In the genomic region with DNA sequence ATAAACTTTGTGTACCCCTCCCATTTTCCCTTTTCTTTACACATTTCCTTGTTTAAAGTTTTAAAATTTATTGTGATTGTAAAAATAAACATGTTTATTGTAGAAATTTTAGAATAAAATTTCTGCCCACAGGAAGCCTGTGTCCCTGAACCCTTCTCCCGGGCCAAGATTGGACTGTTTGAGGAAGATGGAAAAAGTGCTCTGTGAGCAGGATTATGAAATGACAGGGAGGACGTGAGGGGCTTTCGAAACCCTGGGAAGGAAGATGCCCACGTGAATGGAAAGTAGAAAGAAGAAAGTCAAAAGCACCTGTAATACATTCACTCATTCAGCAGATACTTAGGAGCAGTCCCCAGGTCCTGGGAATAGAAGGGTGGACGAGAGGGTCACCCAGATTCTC, we compare ENCODE assay signal across 13 cellular contexts. TPM values are rescaled to one million over a fixed set of nuclear protein-coding genes. Genes with fewer than 3 reads are reported as not detected.
DNase-seq lines count a peak whose midpoint lies in the region; ATAC-seq and TF ChIP-seq lines count a peak whose summit lies in the region.
"Had no signal": no experiment of that assay in that cellular context is flagged by ENCODE, and none has a peak within 500 bp of the region (broad histone marks: within the 10 kb centered on the region; RNA-seq: fewer than 3 reads in every experiment).

No MANE protein-coding gene starts in this region.

- no peak overlapping the region for H3K4me3 ChIP-seq in right atrium auricular region
- no peak overlapping the region for H3K4me3 ChIP-seq in gastrocnemius medialis

- H3K27me3 Mint-ChIP-seq in WTC11 (ENCODE audit: low read depth): no peaks in the 10 kb centered on the region; the same call in 1 of the 2 replicates

- peak overlapping the region; percentile 26 to 43 for H3K27ac ChIP-seq in right atrium auricular region
- peak overlapping the region; percentile 77 to 97 (median 80) for H3K27ac ChIP-seq in gastrocnemius medialis
- H3K27ac ChIP-seq: C4-2B had no signal

- in situ Hi-C loops in gastrocnemius medialis (cut with MboI; ENCODE audit: low sequenced_read_pairs in 4 of 4): loop anchor here in 3 of 4 donors (5.0 to 10.0 kb wide), 4 partner anchors 84 to 94 kb away; no protein-coding TSS in a partner anchor

- no peak overlapping the region for H3K4me3 Mint-ChIP-seq in WTC11

- H3K9me3 ChIP-seq in right atrium auricular region: no peaks in the 10 kb centered on the region
- no peaks in the 10 kb centered on the region for H3K9me3 ChIP-seq in gastrocnemius medialis
- H3K9me3 ChIP-seq: Caco-2 had no signal

- no peaks in the 10 kb centered on the region for H3K36me3 ChIP-seq in right atrium auricular region
- no peaks in the 10 kb centered on the region for H3K36me3 ChIP-seq in gastrocnemius medialis

- no peaks in the 10 kb centered on the region for H3K4me1 Mint-ChIP-seq in WTC11

- TF ChIP-seq POLR2A in gastrocnemius medialis (IDR thresholded peaks at IDR 0.05): no peak

- no peaks in the 10 kb centered on the region for H3K36me3 Mint-ChIP-seq in WTC11

- ATAC-seq in left lobe of liver (peak; percentile 21), gastrocnemius medialis (no peak), HG03342 (IDR thresholded peaks at IDR 0.05; ENCODE audit: unreplicated experiment) (no peak), WTC11 (no peak)

- intact Hi-C loops in cardiac septum (cut with DNase I) (loop anchor here (10.0 kb wide), 1 partner anchor 156 kb away; a partner anchor contains a TSS), gastrocnemius medialis (cut with DNase I; ENCODE audit: low total_unique reads) (loop anchor here (2.0 to 10.0 kb wide), 4 partner anchors 22 to 354 kb away; a partner anchor contains a TSS)

- H3K9me3 Mint-ChIP-seq in WTC11: no peaks in the 10 kb centered on the region

- no peak for DNase-seq in right atrium auricular region (ENCODE audit: low spot score)
- no peak for DNase-seq in cardiac septum (ENCODE audit: low spot score)
- no peak for DNase-seq in left lobe of liver (ENCODE audit: low spot score)
- DNase-seq in gastrocnemius medialis: peak in 1 of 2 donors; percentile 10
- DNase-seq in amniotic stem cell (lab: John Stamatoyannopoulos, UW): no peak
- DNase-seq in WTC11 (ENCODE audit: low spot score): no peak
- DNase-seq in central memory CD4-positive, alpha-beta T cell: no peak

- CTCF ChIA-PET in WTC11 (lab: Charles Lee): interaction anchor here (0.6 to 2.3 kb wide), 48 partner anchors 9 to 412 kb away, joined by 3 to 100 read pairs (median 8); a partner anchor contains a TSS

- POLR2A ChIA-PET in WTC11 (lab: Charles Lee): no interaction called here

- H3K4me1 ChIP-seq in right atrium auricular region: peaks cover 0 to 32% of the 10 kb centered on the region in 2 donors
- peaks cover 41 to 46% of the 10 kb centered on the region in 2 donors for H3K4me1 ChIP-seq in gastrocnemius medialis
- H3K4me1 ChIP-seq: Caco-2 had no signal

- TF ChIP-seq CTCF in right atrium auricular region (IDR thresholded peaks at IDR 0.05) (no peak), gastrocnemius medialis (IDR thresholded peaks at IDR 0.05 in 4 of 5, conservative IDR thresholded peaks at IDR 0.05 in 1 of 5) (no peak), WTC11 (IDR thresholded peaks at IDR 0.05) (no peak)

- H3K27me3 ChIP-seq in right atrium auricular region: no peaks in the 10 kb centered on the region
- no peaks in the 10 kb centered on the region for H3K27me3 ChIP-seq in gastrocnemius medialis

- no peak overlapping the region for H3K27ac Mint-ChIP-seq in WTC11

TF ChIP-seq in WTC11, 78 proteins besides CTCF, POLR2A, EP300 and RAD21:
- no peak for TF ChIP-seq FOXK1 (CRISPR knock-in tag; IDR thresholded peaks at IDR 0.05)
- TF ChIP-seq, protein P1, sequence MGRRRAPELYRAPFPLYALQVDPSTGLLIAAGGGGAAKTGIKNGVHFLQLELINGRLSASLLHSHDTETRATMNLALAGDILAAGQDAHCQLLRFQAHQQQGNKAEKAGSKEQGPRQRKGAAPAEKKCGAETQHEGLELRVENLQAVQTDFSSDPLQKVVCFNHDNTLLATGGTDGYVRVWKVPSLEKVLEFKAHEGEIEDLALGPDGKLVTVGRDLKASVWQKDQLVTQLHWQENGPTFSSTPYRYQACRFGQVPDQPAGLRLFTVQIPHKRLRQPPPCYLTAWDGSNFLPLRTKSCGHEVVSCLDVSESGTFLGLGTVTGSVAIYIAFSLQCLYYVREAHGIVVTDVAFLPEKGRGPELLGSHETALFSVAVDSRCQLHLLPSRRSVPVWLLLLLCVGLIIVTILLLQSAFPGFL (CRISPR knock-in tag; IDR thresholded peaks at IDR 0.05; ENCODE audit: borderline replicate concordance): no peak
- TF ChIP-seq SP1 (CRISPR knock-in tag; conservative IDR thresholded peaks at IDR 0.05): no peak
- TF ChIP-seq, protein P2, sequence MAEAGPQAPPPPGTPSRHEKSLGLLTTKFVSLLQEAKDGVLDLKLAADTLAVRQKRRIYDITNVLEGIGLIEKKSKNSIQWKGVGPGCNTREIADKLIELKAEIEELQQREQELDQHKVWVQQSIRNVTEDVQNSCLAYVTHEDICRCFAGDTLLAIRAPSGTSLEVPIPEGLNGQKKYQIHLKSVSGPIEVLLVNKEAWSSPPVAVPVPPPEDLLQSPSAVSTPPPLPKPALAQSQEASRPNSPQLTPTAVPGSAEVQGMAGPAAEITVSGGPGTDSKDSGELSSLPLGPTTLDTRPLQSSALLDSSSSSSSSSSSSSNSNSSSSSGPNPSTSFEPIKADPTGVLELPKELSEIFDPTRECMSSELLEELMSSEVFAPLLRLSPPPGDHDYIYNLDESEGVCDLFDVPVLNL (CRISPR knock-in tag; IDR thresholded peaks at IDR 0.05; ENCODE audit: borderline replicate concordance, low read depth): no peak
- TF ChIP-seq FOXP1 (CRISPR knock-in tag; IDR thresholded peaks at IDR 0.05; ENCODE audit: borderline replicate concordance): no peak

RNA-seq across cellular contexts. Expression of a gene that starts 25.4 kb away (rescaled TPM):
- total RNA-seq in right atrium auricular region: 100 to 1,000 TPM in 1 of 2 donors, 10 to 100 TPM in 1; 35.1 to 116 TPM
- 21.0 TPM for total RNA-seq in cardiac septum
- 28.0 TPM for total RNA-seq in left lobe of liver
- 100 to 1,000 TPM; 122 to 266 (median 150) TPM for total RNA-seq in gastrocnemius medialis
- 0.23 to 0.81 TPM (median 0.57 TPM) in 3 replicates for total RNA-seq in WTC11 (2021)
- total RNA-seq: Caco-2 had no signal

RNA-seq across cellular contexts. Expression of a gene that starts 34.2 kb away (rescaled TPM):
- total RNA-seq in right atrium auricular region: 1 to 10 TPM in 1 of 2 donors, not detected in 1; 1.4 TPM
- total RNA-seq in cardiac septum: 2.3 TPM
- total RNA-seq in left lobe of liver: 0.68 TPM
- 10 to 100 TPM in 2 of 4 donors, 1 to 10 TPM in 2; 3.6 to 36.1 (median 12.0) TPM for total RNA-seq in gastrocnemius medialis
- total RNA-seq in WTC11 (2021): 0.44 TPM in 1 of 3 replicates, not detected in the others
- total RNA-seq: Caco-2, H7, IMR-90, LHCN-M2 had no signal

Comparison
In these comparisons a context has a peak if more than half of its experiments do, and no peak if none do; other contexts are left out.
1. RNA of a gene that starts 25.4 kb away (total RNA-seq): 122 to 266 TPM in gastrocnemius medialis, 35.1 to 116 TPM in right atrium auricular region, 28.0 TPM in left lobe of liver (single experiment) and 21.0 TPM in cardiac septum (single experiment); 0.23 to 0.81 TPM in WTC11; every median in the first group is over 10 times any median in the second.